ENCODE assay signal across 18 cellular contexts in genomic region chr11:46429709-46430108, GRCh38. TPM values are rescaled to one million over a fixed set of nuclear protein-coding genes. Genes with fewer than 3 reads are reported as not detected.
"Had no signal": no experiment of that assay in that cellular context is flagged by ENCODE, and none has a peak within 500 bp of the region (broad histone marks: within the 10 kb centered on the region; RNA-seq: fewer than 3 reads in every experiment).

No MANE protein-coding gene starts in this region.

- H3K4me3 Mint-ChIP-seq: memory B cell; nephron; stimulated activated naive CD8-positive, alpha-beta T cell treated with anti-CD3 and anti-CD28 coated beads, Interleukin-15, Interleukin-2, amounts not matched to agents 100 ng/mL and 50 ng/mL, for 24 hours had no signal

- ATAC-seq: left ventricle myocardium superior, sciatic nerve had no signal

- H3K27me3 Mint-ChIP-seq: memory B cell; stimulated activated naive CD8-positive, alpha-beta T cell treated with anti-CD3 and anti-CD28 coated beads, Interleukin-15, Interleukin-2, amounts not matched to agents 100 ng/mL and 50 ng/mL, for 24 hours had no signal

- H3K9me3 ChIP-seq: colonic mucosa, esophagus muscularis mucosa, spleen, upper lobe of left lung had no signal

- H3K4me1 Mint-ChIP-seq: memory B cell, nephron had no signal

- H3K4me3 ChIP-seq: colonic mucosa, spleen, upper lobe of left lung had no signal

- H3K9me3 Mint-ChIP-seq: memory B cell; nephron; stimulated activated naive CD8-positive, alpha-beta T cell treated with anti-CD3 and anti-CD28 coated beads, Interleukin-15, Interleukin-2, amounts not matched to agents 100 ng/mL and 50 ng/mL, for 24 hours had no signal

- DNase-seq: activated CD4-positive, alpha-beta T cell treated with anti-CD3 and anti-CD28 coated beads, Interleukin-2, amount 50 U/mL, for 4 hours; activated CD4-positive, CD25-positive, alpha-beta regulatory T cell treated with anti-CD3 and anti-CD28 coated beads, Interleukin-2, amount 50 U/mL, for 72 hours; activated naive CD4-positive, alpha-beta T cell treated with anti-CD3 and anti-CD28 coated beads, Interleukin-2, amount 50 U/mL, for 16 hours; caudate nucleus; colonic mucosa; foreskin melanocyte; head of caudate nucleus; kidney glomerular epithelial cell; left ventricle myocardium superior; nucleus accumbens; spleen; T1000 had no signal

- H3K36me3 ChIP-seq: colonic mucosa had no signal

- H3K27me3 ChIP-seq: colonic mucosa, esophagus muscularis mucosa, spleen, upper lobe of left lung had no signal

- H3K27ac ChIP-seq: colonic mucosa, esophagus muscularis mucosa, spleen, upper lobe of left lung had no signal

- H3K27ac Mint-ChIP-seq: memory B cell; nephron; stimulated activated naive CD8-positive, alpha-beta T cell treated with anti-CD3 and anti-CD28 coated beads, Interleukin-15, Interleukin-2, amounts not matched to agents 100 ng/mL and 50 ng/mL, for 24 hours had no signal

- H3K4me1 ChIP-seq: colonic mucosa, esophagus muscularis mucosa, spleen, upper lobe of left lung had no signal

RNA-seq across cellular contexts. Expression of gene CHRM4, which starts 38.1 kb away (rescaled TPM):
- total RNA-seq: left ventricle myocardium superior, sciatic nerve had no signal
